28 cellular contexts compared by ENCODE assay signal in the genomic region with DNA sequence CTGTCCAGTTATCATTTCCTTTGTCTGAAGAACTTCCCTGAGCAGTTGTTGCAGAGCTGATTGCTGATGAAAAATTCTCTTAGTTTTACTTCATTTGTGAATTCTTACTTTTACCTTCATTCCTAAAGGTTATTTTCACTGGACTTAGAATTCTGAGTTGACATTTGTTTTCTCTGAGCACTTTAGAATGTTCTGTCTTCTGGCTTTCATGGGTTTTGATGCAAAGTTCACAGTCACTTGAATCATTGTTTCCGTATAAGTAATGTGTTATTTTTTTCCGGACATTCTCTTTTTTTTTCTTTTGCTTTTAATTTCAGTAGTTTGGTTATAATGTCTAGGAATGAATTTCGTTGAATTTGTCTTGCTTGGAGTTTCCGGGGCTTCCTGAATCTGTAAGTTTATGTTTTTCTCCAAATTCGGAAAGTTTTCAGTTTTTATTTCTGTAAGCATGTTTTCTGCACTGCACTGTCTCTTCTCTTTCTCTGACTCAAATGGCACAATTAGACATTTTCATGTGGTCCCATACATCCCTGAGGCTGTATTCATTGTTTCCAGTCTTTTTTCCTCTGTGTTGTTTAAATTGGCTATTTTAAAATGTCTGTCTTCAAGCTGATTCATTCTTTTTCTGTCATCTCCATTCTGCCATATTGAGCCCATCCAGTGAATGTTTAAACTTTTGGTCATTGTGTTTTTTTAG.
DNase-seq lines count a peak whose midpoint lies in the region; ATAC-seq and TF ChIP-seq lines count a peak whose summit lies in the region.
"Had no signal": no experiment of that assay in that cellular context is flagged by ENCODE, and none has a peak within 500 bp of the region (broad histone marks: within the 10 kb centered on the region; RNA-seq: fewer than 3 reads in every experiment).

No MANE protein-coding gene starts in this region.

- H3K36me3 ChIP-seq in neuronal stem cell (replicated peaks in 1 of 2; ENCODE audit: control insufficient read depth in 2 of 2, insufficient read depth in 2 of 2, low read length in 2 of 2) = no peaks in the 10 kb centered on the region
- H3K36me3 ChIP-seq: BLaER1 treated with 17β-estradiol and CSF1 and Interleukin-3, amounts not matched to agents 10 nM and 100 nM; MG63; Peyer's patch had no signal

- H3K27me3 Mint-ChIP-seq in T-helper 1 cell treated with Interleukin-12 subunit alpha and Interleukin-12 subunit beta and Interleukin-4 antibody, amounts not matched to agents 30 μg/mL and 1 μg/mL, for 36 hours (ENCODE audit: low read depth) = no peaks in the 10 kb centered on the region
- H3K27me3 Mint-ChIP-seq in activated T-cell treated with anti-CD3 and anti-CD28 coated beads, Interleukin-2, amount 50 U/mL, for 4 hours (ENCODE audit: low read depth) = peaks cover 3% of the 10 kb centered on the region
- no peaks in the 10 kb centered on the region for H3K27me3 Mint-ChIP-seq in activated CD4-positive, alpha-beta memory T cell treated with anti-CD3 and anti-CD28 coated beads, Interleukin-2, amount 10 ng/mL, durations not matched to agents 7 days and 5 days

- no peak overlapping the region for H3K27ac ChIP-seq in neuronal stem cell (replicated peaks; ENCODE audit: low read length)
- no peak overlapping the region for H3K27ac ChIP-seq in RWPE1
- H3K27ac ChIP-seq: 22Rv1; BLaER1 treated with 17β-estradiol and CSF1 and Interleukin-3, amounts not matched to agents 10 nM and 100 nM; HL-60; Peyer's patch had no signal

- no peak overlapping the region for H3K4ac ChIP-seq in neuronal stem cell (ENCODE audit: low read length)

- peaks cover 18% of the 10 kb centered on the region for H3K4me1 Mint-ChIP-seq in T-helper 1 cell treated with Interleukin-12 subunit alpha and Interleukin-12 subunit beta and Interleukin-4 antibody, amounts not matched to agents 30 μg/mL and 1 μg/mL, for 36 hours (ENCODE audit: low read depth)
- peaks cover 10% of the 10 kb centered on the region for H3K4me1 Mint-ChIP-seq in activated T-cell treated with anti-CD3 and anti-CD28 coated beads, Interleukin-2, amount 50 U/mL, for 4 hours (ENCODE audit: low read depth)
- peaks cover 24% of the 10 kb centered on the region for H3K4me1 Mint-ChIP-seq in activated CD4-positive, alpha-beta memory T cell treated with anti-CD3 and anti-CD28 coated beads, Interleukin-2, amount 10 ng/mL, durations not matched to agents 7 days and 5 days
- H3K4me1 Mint-ChIP-seq in stimulated activated effector memory CD8-positive, alpha-beta T cell treated with anti-CD3 and anti-CD28 coated beads, Interleukin-12 subunit alpha, Interleukin-12 subunit beta, amount 100 ng/mL, for 72 hours = peaks cover 24% of the 10 kb centered on the region

- CTCF ChIA-PET in activated CD4-positive, alpha-beta memory T cell treated with anti-CD3 and anti-CD28 coated beads, Interleukin-2, amount 10 ng/mL, durations not matched to agents 7 days and 5 days (lab: Charles Lee) = interaction anchor here (3.9 kb wide), 1 partner anchor 73 kb away, joined by 69 read pairs; no protein-coding TSS in a partner anchor
- CTCF ChIA-PET in RWPE1 (lab: Yijun Ruan, JAX) = interaction anchor here (0.7 kb wide), 1 partner anchor 414 kb away, joined by 3 read pairs; no protein-coding TSS in a partner anchor

- H3K27me3 ChIP-seq in neuronal stem cell (ENCODE audit: control insufficient read depth in 3 of 3, insufficient read depth in 3 of 3, low read depth in 1 of 3, low read length in 3 of 3) = peaks cover 0 to 3% (median 0%) of the 10 kb centered on the region in 3 experiments
- H3K27me3 ChIP-seq: BLaER1 treated with 17β-estradiol and CSF1 and Interleukin-3, amounts not matched to agents 10 nM and 100 nM; Peyer's patch had no signal

- no peak overlapping the region for H3K9ac ChIP-seq in neuronal stem cell (ENCODE audit: low read depth, low read length, poor library complexity)
- H3K9ac ChIP-seq: BLaER1 treated with 17β-estradiol and CSF1 and Interleukin-3, amounts not matched to agents 10 nM and 100 nM had no signal

- H3K23ac ChIP-seq in neuronal stem cell (ENCODE audit: low read depth, low read length, poor library complexity) = no peak overlapping the region

- no CpG with 5 or more reads among the region's 5 CpGs for WGBS in neuronal stem cell (ENCODE audit: extremely low coverage in 2 of 2, insufficient read length in 2 of 2, insufficient replicate concordance in 1 of 2), 2 donors

- no peak overlapping the region for H3K4me2 ChIP-seq in neuronal stem cell (ENCODE audit: insufficient read depth, low read length, poor library complexity, severe bottlenecking)
- H3K4me2 ChIP-seq: BLaER1 treated with 17β-estradiol and CSF1 and Interleukin-3, amounts not matched to agents 10 nM and 100 nM had no signal

- peak overlapping the region; percentile 10 for H3K4me3 Mint-ChIP-seq in T-helper 1 cell treated with Interleukin-12 subunit alpha and Interleukin-12 subunit beta and Interleukin-4 antibody, amounts not matched to agents 30 μg/mL and 1 μg/mL, for 36 hours
- no peak overlapping the region for H3K4me3 Mint-ChIP-seq in activated T-cell treated with anti-CD3 and anti-CD28 coated beads, Interleukin-2, amount 50 U/mL, for 4 hours
- H3K4me3 Mint-ChIP-seq in activated CD4-positive, alpha-beta memory T cell treated with anti-CD3 and anti-CD28 coated beads, Interleukin-2, amount 10 ng/mL, durations not matched to agents 7 days and 5 days = peak overlapping the region; percentile 22
- peak overlapping the region; percentile 18 for H3K4me3 Mint-ChIP-seq in stimulated activated effector memory CD8-positive, alpha-beta T cell treated with anti-CD3 and anti-CD28 coated beads, Interleukin-12 subunit alpha, Interleukin-12 subunit beta, amount 100 ng/mL, for 72 hours
- H3K4me3 Mint-ChIP-seq: CD4-positive, alpha-beta memory T cell had no signal

- DNase-seq in T-helper 1 cell (no peak), neuronal stem cell (ENCODE audit: low spot score) (no peak), RWPE1 (ENCODE audit: low spot score) (no peak)
- no peak for DNase-seq in activated T-cell treated with anti-CD3 and anti-CD28 coated beads, Interleukin-2, amount 50 U/mL, for 4 hours
- no peak for DNase-seq in activated T-cell treated with anti-CD3 and anti-CD28 coated beads, Interleukin-2, amount 50 U/mL, for 1 hour
- no peak for DNase-seq in activated CD4-positive, alpha-beta memory T cell treated with anti-CD3 and anti-CD28 coated beads, Interleukin-2, amount 10 ng/mL, durations not matched to agents 7 days and 5 days
- no peak for DNase-seq in stimulated activated effector memory CD8-positive, alpha-beta T cell treated with anti-CD3 and anti-CD28 coated beads, Interleukin-12 subunit alpha, Interleukin-12 subunit beta, amount 100 ng/mL, for 72 hours (ENCODE audit: low spot score in 2 of 2)
- DNase-seq: ACHN; Caco-2; CD4-positive, alpha-beta memory T cell; DMS153; GDM1; GOT3; HCEC 1CT; MG63; NCI-H1417; NCI-H1694 treated with DMSO at 0.1 percent for 48 hours; NCI-H2081 treated with DMSO at 0.1 percent for 48 hours; NCI-H2171 treated with DMSO at 0.1 percent for 48 hours; NCI-H524 treated with DMSO at 0.1 percent for 48 hours; NCI-H82; Peyer's patch had no signal

- no peak overlapping the region for H2BK12ac ChIP-seq in neuronal stem cell (ENCODE audit: low read length)

- no peak overlapping the region for H2AK5ac ChIP-seq in neuronal stem cell (ENCODE audit: low read depth, low read length)

- H4K8ac ChIP-seq in neuronal stem cell (ENCODE audit: low read depth, low read length) = no peak overlapping the region

- H3K9me3 ChIP-seq in neuronal stem cell (replicated peaks in 1 of 2; ENCODE audit: control insufficient read depth in 2 of 2, insufficient read depth in 1 of 2, low read depth in 1 of 2, low read length in 2 of 2) = no peaks in the 10 kb centered on the region
- H3K9me3 ChIP-seq: MG63, Peyer's patch had no signal

- POLR2A ChIA-PET in activated CD4-positive, alpha-beta memory T cell treated with anti-CD3 and anti-CD28 coated beads, Interleukin-2, amount 10 ng/mL, durations not matched to agents 7 days and 5 days (lab: Charles Lee) = no interaction called here
- POLR2A ChIA-PET in RWPE1 (lab: Yijun Ruan, JAX; ENCODE audit: low non-redundant PET) = no interaction called here

- H4K91ac ChIP-seq in neuronal stem cell (ENCODE audit: low read depth, low read length, poor library complexity) = no peak overlapping the region

- no peak overlapping the region for H3K18ac ChIP-seq in neuronal stem cell (ENCODE audit: low read length)

- H2BK120ac ChIP-seq in neuronal stem cell (ENCODE audit: low read depth, low read length) = no peak overlapping the region

- no peaks in the 10 kb centered on the region for H3K4me1 ChIP-seq in neuronal stem cell (ENCODE audit: control insufficient read depth in 2 of 2, insufficient read depth in 1 of 2, low read depth in 1 of 2, low read length in 2 of 2)
- H3K4me1 ChIP-seq: BLaER1 treated with 17β-estradiol and CSF1 and Interleukin-3, amounts not matched to agents 10 nM and 100 nM; Caco-2; Peyer's patch had no signal

- no peak overlapping the region for H2BK15ac ChIP-seq in neuronal stem cell (ENCODE audit: low read length)

- H2AFZ ChIP-seq in neuronal stem cell (ENCODE audit: low read length) = no peak overlapping the region

- H3K9me3 Mint-ChIP-seq in T-helper 1 cell treated with Interleukin-12 subunit alpha and Interleukin-12 subunit beta and Interleukin-4 antibody, amounts not matched to agents 30 μg/mL and 1 μg/mL, for 36 hours = peaks cover 3% of the 10 kb centered on the region
- no peaks in the 10 kb centered on the region for H3K9me3 Mint-ChIP-seq in activated T-cell treated with anti-CD3 and anti-CD28 coated beads, Interleukin-2, amount 50 U/mL, for 4 hours
- H3K9me3 Mint-ChIP-seq in activated CD4-positive, alpha-beta memory T cell treated with anti-CD3 and anti-CD28 coated beads, Interleukin-2, amount 10 ng/mL, durations not matched to agents 7 days and 5 days = no peaks in the 10 kb centered on the region
- H3K9me3 Mint-ChIP-seq in stimulated activated effector memory CD8-positive, alpha-beta T cell treated with anti-CD3 and anti-CD28 coated beads, Interleukin-12 subunit alpha, Interleukin-12 subunit beta, amount 100 ng/mL, for 72 hours = no peaks in the 10 kb centered on the region

- H2BK5ac ChIP-seq in neuronal stem cell (ENCODE audit: low read length) = no peak overlapping the region

- TF ChIP-seq CTCF in RWPE1 (conservative IDR thresholded peaks at IDR 0.05; ENCODE audit: low read depth) = no peak

- H3K14ac ChIP-seq in neuronal stem cell (ENCODE audit: low read length) = no peak overlapping the region

- peak overlapping the region; percentile 71 for H3K27ac Mint-ChIP-seq in T-helper 1 cell treated with Interleukin-12 subunit alpha and Interleukin-12 subunit beta and Interleukin-4 antibody, amounts not matched to agents 30 μg/mL and 1 μg/mL, for 36 hours
- peak overlapping the region; percentile 32 for H3K27ac Mint-ChIP-seq in activated CD4-positive, alpha-beta memory T cell treated with anti-CD3 and anti-CD28 coated beads, Interleukin-2, amount 10 ng/mL, durations not matched to agents 7 days and 5 days
- H3K27ac Mint-ChIP-seq in stimulated activated effector memory CD8-positive, alpha-beta T cell treated with anti-CD3 and anti-CD28 coated beads, Interleukin-12 subunit alpha, Interleukin-12 subunit beta, amount 100 ng/mL, for 72 hours = peak overlapping the region; percentile 87

- H3K36me3 Mint-ChIP-seq in T-helper 1 cell treated with Interleukin-12 subunit alpha and Interleukin-12 subunit beta and Interleukin-4 antibody, amounts not matched to agents 30 μg/mL and 1 μg/mL, for 36 hours (ENCODE audit: low read depth) = no peaks in the 10 kb centered on the region
- no peaks in the 10 kb centered on the region for H3K36me3 Mint-ChIP-seq in activated T-cell treated with anti-CD3 and anti-CD28 coated beads, Interleukin-2, amount 50 U/mL, for 4 hours (ENCODE audit: insufficient read depth)
- H3K36me3 Mint-ChIP-seq in activated CD4-positive, alpha-beta memory T cell treated with anti-CD3 and anti-CD28 coated beads, Interleukin-2, amount 10 ng/mL, durations not matched to agents 7 days and 5 days (ENCODE audit: low read depth) = no peaks in the 10 kb centered on the region
- no peaks in the 10 kb centered on the region for H3K36me3 Mint-ChIP-seq in stimulated activated effector memory CD8-positive, alpha-beta T cell treated with anti-CD3 and anti-CD28 coated beads, Interleukin-12 subunit alpha, Interleukin-12 subunit beta, amount 100 ng/mL, for 72 hours
- H3K36me3 Mint-ChIP-seq: CD4-positive, alpha-beta memory T cell had no signal

- H3K79me1 ChIP-seq in neuronal stem cell (ENCODE audit: low read depth, low read length) = no peaks in the 10 kb centered on the region

- peak; percentile 46 to 55 for ATAC-seq in activated T-cell treated with anti-CD3 and anti-CD28 coated beads, Interleukin-2, amount 50 U/mL, for 4 hours
- ATAC-seq in stimulated activated effector memory CD8-positive, alpha-beta T cell treated with anti-CD3 and anti-CD28 coated beads, Interleukin-12 subunit alpha, Interleukin-12 subunit beta, amount 100 ng/mL, for 72 hours = peak; percentile 73
- ATAC-seq: HepG2, K562 had no signal

- H3K4me3 ChIP-seq in neuronal stem cell (ENCODE audit: low read length in 2 of 2) = no peak overlapping the region
- H3K4me3 ChIP-seq: BLaER1 treated with 17β-estradiol and CSF1 and Interleukin-3, amounts not matched to agents 10 nM and 100 nM; K562; MG63; Peyer's patch had no signal

Comparison
In these comparisons a context has a peak if more than half of its experiments do, and no peak if none do; other contexts are left out.
1. H3K27ac Mint-ChIP-seq: peak in every context shown above with its lines; median percentile 87 in stimulated activated effector memory CD8-positive, alpha-beta T cell treated with anti-CD3 and anti-CD28 coated beads, Interleukin-12 subunit alpha, Interleukin-12 subunit beta, amount 100 ng/mL, for 72 hours; 71 in T-helper 1 cell treated with Interleukin-12 subunit alpha and Interleukin-12 subunit beta and Interleukin-4 antibody, amounts not matched to agents 30 μg/mL and 1 μg/mL, for 36 hours; 32 in activated CD4-positive, alpha-beta memory T cell treated with anti-CD3 and anti-CD28 coated beads, Interleukin-2, amount 10 ng/mL, durations not matched to agents 7 days and 5 days.